Comparison of ENCODE assay signal across 8 cellular contexts in genomic region chr13:29369060-29369743, GRCh38.
DNase-seq lines count a peak whose midpoint lies in the region; ATAC-seq and TF ChIP-seq lines count a peak whose summit lies in the region.

No MANE protein-coding gene starts in this region.

- peak; percentile 34 to 55 for ATAC-seq in left cardiac atrium
- ATAC-seq in stimulated activated naive B cell treated with anti-CD40 and anti-IgM and Interleukin-4, amounts not matched to agents 10 μg/mL and 1 μg/mL and 100 μg/mL, for 72 hours (replicated peaks): peak; percentile 100
- ATAC-seq in natural killer cell treated with Interleukin-12 subunit alpha and Interleukin-12 subunit beta and Interleukin-15 and Interleukin-18, amount 100 ng/mL, for 72 hours: no peak

- no peaks in the 10 kb centered on the region for H3K9me3 ChIP-seq in stomach

- H3K36me3 Mint-ChIP-seq in stimulated activated naive B cell treated with anti-CD40 and anti-IgM and Interleukin-4, amounts not matched to agents 10 μg/mL and 1 μg/mL and 100 μg/mL, for 72 hours: no peaks in the 10 kb centered on the region
- no peaks in the 10 kb centered on the region for H3K36me3 Mint-ChIP-seq in natural killer cell treated with Interleukin-12 subunit alpha and Interleukin-12 subunit beta and Interleukin-15 and Interleukin-18, amount 100 ng/mL, for 72 hours

- TF ChIP-seq EP300 in stomach (IDR thresholded peaks at IDR 0.05): no peak

- peaks cover 0 to 8% (median 4%) of the 10 kb centered on the region in 4 donors for H3K4me1 ChIP-seq in stomach

- no peak overlapping the region for H3K4me3 Mint-ChIP-seq in stimulated activated naive B cell treated with anti-CD40 and anti-IgM and Interleukin-4, amounts not matched to agents 10 μg/mL and 1 μg/mL and 100 μg/mL, for 72 hours
- H3K4me3 Mint-ChIP-seq in natural killer cell treated with Interleukin-12 subunit alpha and Interleukin-12 subunit beta and Interleukin-15 and Interleukin-18, amount 100 ng/mL, for 72 hours: no peak overlapping the region

- TF ChIP-seq POLR2A in NB4 (IDR thresholded peaks at IDR 0.05; ENCODE audit: extremely low read depth, insufficient read length): no peak
- no peak for TF ChIP-seq POLR2A in stomach (IDR thresholded peaks at IDR 0.05)

- TF ChIP-seq CTCF in GM10266 (IDR thresholded peaks at IDR 0.05; ENCODE audit: control insufficient read depth, insufficient read depth, low read depth, missing control alignments) (peak; percentile 34), NB4 (IDR thresholded peaks at IDR 0.05; ENCODE audit: low read depth, low read length) (peak; percentile 59), VCaP (conservative IDR thresholded peaks at IDR 0.05) (peak; percentile 84), stomach (IDR thresholded peaks at IDR 0.05) (peak in 2 of 7 experiments; percentile 18)

- H3K4me1 Mint-ChIP-seq in stimulated activated naive B cell treated with anti-CD40 and anti-IgM and Interleukin-4, amounts not matched to agents 10 μg/mL and 1 μg/mL and 100 μg/mL, for 72 hours: peaks cover 7 to 14% of the 10 kb centered on the region in 2 donors
- no peaks in the 10 kb centered on the region for H3K4me1 Mint-ChIP-seq in natural killer cell treated with Interleukin-12 subunit alpha and Interleukin-12 subunit beta and Interleukin-15 and Interleukin-18, amount 100 ng/mL, for 72 hours (ENCODE audit: low read depth in 2 of 2)

- no peak overlapping the region for H3K27ac Mint-ChIP-seq in stimulated activated naive B cell treated with anti-CD40 and anti-IgM and Interleukin-4, amounts not matched to agents 10 μg/mL and 1 μg/mL and 100 μg/mL, for 72 hours
- no peak overlapping the region for H3K27ac Mint-ChIP-seq in natural killer cell treated with Interleukin-12 subunit alpha and Interleukin-12 subunit beta and Interleukin-15 and Interleukin-18, amount 100 ng/mL, for 72 hours

- H3K27me3 ChIP-seq in stomach: peaks cover 0 to 16% (median 0%) of the 10 kb centered on the region in 3 donors

- 4 to 9% (median 5%) methylated on average over 8 of the region's 8 CpGs for WGBS in stomach, 5 donors

- intact Hi-C loops in left cardiac atrium (cut with DNase I) (loop anchor here (5.0 to 10.0 kb wide), 4 partner anchors 94 to 567 kb away; no protein-coding TSS in a partner anchor), stomach (cut with DNase I; ENCODE audit: low total_unique reads) (no loop called here)

- peaks cover 0 to 4% of the 10 kb centered on the region in 2 donors for H3K9me3 Mint-ChIP-seq in stimulated activated naive B cell treated with anti-CD40 and anti-IgM and Interleukin-4, amounts not matched to agents 10 μg/mL and 1 μg/mL and 100 μg/mL, for 72 hours
- H3K9me3 Mint-ChIP-seq in natural killer cell treated with Interleukin-12 subunit alpha and Interleukin-12 subunit beta and Interleukin-15 and Interleukin-18, amount 100 ng/mL, for 72 hours: no peaks in the 10 kb centered on the region

- no peak for DNase-seq in GM10266 (ENCODE audit: extremely low spot score)
- peak; percentile 85 for DNase-seq in NB4 (ENCODE audit: low read depth)
- no peak for DNase-seq in left cardiac atrium
- peak; percentile 13 for DNase-seq in stimulated activated naive B cell treated with anti-CD40 and anti-IgM and Interleukin-4, amounts not matched to agents 10 μg/mL and 1 μg/mL and 100 μg/mL, for 72 hours
- no peak for DNase-seq in NCI-H2171 treated with DMSO at 0.1 percent for 48 hours (lab: John Stamatoyannopoulos, UW)
- DNase-seq in natural killer cell treated with Interleukin-12 subunit alpha and Interleukin-12 subunit beta and Interleukin-15 and Interleukin-18, amount 100 ng/mL, for 72 hours (ENCODE audit: low spot score): no peak
- no peak for DNase-seq in stomach

- peaks cover 5 to 12% of the 10 kb centered on the region in 2 donors for H3K27me3 Mint-ChIP-seq in stimulated activated naive B cell treated with anti-CD40 and anti-IgM and Interleukin-4, amounts not matched to agents 10 μg/mL and 1 μg/mL and 100 μg/mL, for 72 hours
- H3K27me3 Mint-ChIP-seq in natural killer cell treated with Interleukin-12 subunit alpha and Interleukin-12 subunit beta and Interleukin-15 and Interleukin-18, amount 100 ng/mL, for 72 hours: peaks cover 13 to 15% of the 10 kb centered on the region in 2 donors

- H3K36me3 ChIP-seq in stomach: no peaks in the 10 kb centered on the region

- no peak overlapping the region for H3K4me3 ChIP-seq in NB4 (ENCODE audit: low read depth, low read length)
- no peak overlapping the region for H3K4me3 ChIP-seq in stomach

- no peak overlapping the region for H3K27ac ChIP-seq in VCaP
- H3K27ac ChIP-seq in stomach: no peak overlapping the region

Comparison
In these comparisons a context has a peak if more than half of its experiments do, and no peak if none do; other contexts are left out.
1. DNase-seq: peak in NB4 (single experiment) and stimulated activated naive B cell treated with anti-CD40 and anti-IgM and Interleukin-4, amounts not matched to agents 10 μg/mL and 1 μg/mL and 100 μg/mL, for 72 hours (single experiment); none in GM10266 (single experiment), left cardiac atrium (single experiment), NCI-H2171 treated with DMSO at 0.1 percent for 48 hours (single experiment), natural killer cell treated with Interleukin-12 subunit alpha and Interleukin-12 subunit beta and Interleukin-15 and Interleukin-18, amount 100 ng/mL, for 72 hours (single experiment) and stomach (single experiment).
2. ATAC-seq: peak in left cardiac atrium (2 of 2) and stimulated activated naive B cell treated with anti-CD40 and anti-IgM and Interleukin-4, amounts not matched to agents 10 μg/mL and 1 μg/mL and 100 μg/mL, for 72 hours (2 of 2); none in natural killer cell treated with Interleukin-12 subunit alpha and Interleukin-12 subunit beta and Interleukin-15 and Interleukin-18, amount 100 ng/mL, for 72 hours (0 of 2).